Comparison of ENCODE assay signal across 16 cellular contexts in genomic region chr2:127057371-127058245, GRCh38.
"Had no signal": no experiment of that assay in that cellular context is flagged by ENCODE, and none has a peak within 500 bp of the region (broad histone marks: within the 10 kb centered on the region; RNA-seq: fewer than 3 reads in every experiment).

No MANE protein-coding gene starts in this region.

- H3K4me3 ChIP-seq: body of pancreas, suprapubic skin, transverse colon, vagina had no signal

- H3K36me3 ChIP-seq: neutrophil, transverse colon had no signal

- DNase-seq: activated CD4-positive, alpha-beta T cell treated with anti-CD3 and anti-CD28 coated beads, Interleukin-2, amount 50 U/mL, for 1 hour; activated CD4-positive, CD25-positive, alpha-beta regulatory T cell treated with anti-CD3 and anti-CD28 coated beads, Interleukin-2, amount 50 U/mL, for 72 hours; activated gamma-delta T cell treated with Interleukin-2 at 50 U/mL for 16 hours; body of pancreas; endodermal cell; foreskin keratinocyte; immature natural killer cell; kidney glomerular epithelial cell; stimulated activated CD4-positive, alpha-beta T cell treated with anti-CD3 and anti-CD28 coated beads, Interleukin-12 subunit alpha, Interleukin-12 subunit beta, amount 100 ng/mL, for 4 hours; stimulated activated CD4-positive, alpha-beta T cell treated with anti-CD3 and anti-CD28 coated beads, Interleukin-1b, Interleukin-23, amount 100 ng/mL, for 48 hours; stimulated activated naive CD4-positive, alpha-beta T cell treated with Interleukin-2 at 50 U/mL for 16 hours; transverse colon had no signal

- H3K4me1 ChIP-seq: foreskin keratinocyte had no signal

- ATAC-seq: body of pancreas, foreskin keratinocyte had no signal

- H3K9me3 ChIP-seq: body of pancreas, neutrophil, suprapubic skin, transverse colon, vagina had no signal

- H3K27ac Mint-ChIP-seq: endodermal cell, memory B cell had no signal

- H3K27ac ChIP-seq: body of pancreas, foreskin keratinocyte, neutrophil, suprapubic skin, transverse colon, vagina had no signal

- H3K4me3 Mint-ChIP-seq: endodermal cell, immature natural killer cell, memory B cell had no signal

- H3K4me1 Mint-ChIP-seq: endodermal cell had no signal

- H3K27me3 ChIP-seq: body of pancreas, foreskin keratinocyte, neutrophil, suprapubic skin, transverse colon, vagina had no signal

- H3K27me3 Mint-ChIP-seq: memory B cell had no signal

- H3K9me3 Mint-ChIP-seq: endodermal cell, immature natural killer cell, memory B cell had no signal
